In genomic region chr16:56868766-56869165, GRCh38 we compare ENCODE assay signal across 16 cellular contexts. TPM values are rescaled to one million over a fixed set of nuclear protein-coding genes. Genes with fewer than 3 reads are reported as not detected.
A peak's percentile ranks its signal among the peaks of the same experiment; 100 is the strongest.
DNase-seq lines count a peak whose midpoint lies in the region; ATAC-seq, FAIRE-seq and TF ChIP-seq lines count a peak whose summit lies in the region.
"Not testable (repeated sequence)": the region's sequence is repeated elsewhere in the genome, so short reads cannot be mapped to it uniquely, and the experiment has no call there.
"Had no signal": no experiment of that assay in that cellular context is flagged by ENCODE, and none has a peak within 500 bp of the region (broad histone marks: within the 10 kb centered on the region; RNA-seq: fewer than 3 reads in every experiment).

No MANE protein-coding gene starts in this region.

- not testable (repeated sequence) for H3K18ac ChIP-seq in IMR-90 (ENCODE audit: low read depth, low read length)

- CTCF ChIA-PET in HCT116 (lab: Charles Lee) = interaction anchor here (0.9 to 1.4 kb wide), 5 partner anchors 9 to 76 kb away, joined by 3 to 8 read pairs (median 4); no protein-coding TSS in a partner anchor
- CTCF ChIA-PET in IMR-90 (lab: Yijun Ruan, JAX) = interaction anchor here (0.8 to 1.7 kb wide), 4 partner anchors 9 to 75 kb away, joined by 3 to 5 read pairs (median 4); no protein-coding TSS in a partner anchor

- H4K8ac ChIP-seq in IMR-90 (ENCODE audit: low read depth in 2 of 2, low read length in 2 of 2) = not testable (repeated sequence)

- in situ Hi-C loops in IMR-90 (cut with MboI; ENCODE audit: low sequenced_read_pairs) = loop anchor here (5.0 to 10.0 kb wide), 2 partner anchors 84 to 176 kb away; no protein-coding TSS in a partner anchor

- H4K5ac ChIP-seq in IMR-90 (ENCODE audit: low read depth, low read length) = not testable (repeated sequence)

- not testable (repeated sequence) for H3K27ac ChIP-seq in BLaER1; HCT116 (ENCODE audit: low read depth, low read length); IMR-90 (ENCODE audit: insufficient read depth, low read length)

- RAD21 ChIA-PET in HCT116 (lab: Charles Lee; ENCODE audit: low non-redundant PET in 1 of 2, low total read pairs in 2 of 2, uncharacterized antibody in 2 of 2, unreplicated experiment in 2 of 2) = not testable (repeated sequence)

- H3K79me2 ChIP-seq in HCT116 (ENCODE audit: insufficient read depth, low read length) = not testable (repeated sequence)

- no CpG with 5 or more reads among the region's 5 CpGs for WGBS in IMR-90 (ENCODE audit: extremely low coverage in 2 of 2, insufficient read length in 1 of 2), 2 experiments

- H4K91ac ChIP-seq in IMR-90 (ENCODE audit: insufficient read depth, low read depth, low read length) = not testable (repeated sequence)

- not testable (repeated sequence) for H3K36me3 ChIP-seq in BLaER1; HCT116 (ENCODE audit: control insufficient read depth in 1 of 2, insufficient read depth in 2 of 2, low read length in 2 of 2); IMR-90 (ENCODE audit: control insufficient read depth, insufficient read depth, low read length)

- H3K4me3 ChIP-seq in BLaER1; HCT116 (replicated peaks in 1 of 2; ENCODE audit: low read depth in 1 of 2, low read length in 2 of 2); IMR-90 (ENCODE audit: insufficient read depth, low read depth, low read length): not testable (repeated sequence)

- not testable (repeated sequence) for H2AK9ac ChIP-seq in IMR-90 (replicated peaks; ENCODE audit: low read depth, low read length, poor library complexity)

- POLR2A ChIA-PET in HCT116 (lab: Charles Lee) (interaction anchor here (1.5 kb wide), 1 partner anchor 63 kb away, joined by 5 read pairs; the partner anchor contains the start of gene HERPUD1), IMR-90 (lab: Charles Lee; ENCODE audit: unreplicated experiment) (interaction anchor here (1.2 kb wide), 1 partner anchor 63 kb away, joined by 5 read pairs; no protein-coding TSS in a partner anchor)

- not testable (repeated sequence) for H4K20me1 ChIP-seq in BLaER1; HCT116 (ENCODE audit: insufficient read depth); IMR-90 (ENCODE audit: insufficient read depth, low read length)

- not testable (repeated sequence) for H3K23ac ChIP-seq in IMR-90 (ENCODE audit: low read depth, low read length)

- not testable (repeated sequence) for H3K9me1 ChIP-seq in IMR-90 (ENCODE audit: insufficient read depth, low read length)

- not testable (repeated sequence) for DNase-seq in HCT116 (ENCODE audit: low read depth, low spot score); IMR-90
- peak; percentile 24 for DNase-seq in RCC 7860 (ENCODE audit: low spot score)
- DNase-seq in glomerular visceral epithelial cell (ENCODE audit: extremely low spot score) = peak; percentile 55
- peak; percentile 73 for DNase-seq in kidney tubule cell (ENCODE audit: low spot score)

- peak overlapping the region; percentile 61 for H2AFZ ChIP-seq in HCT116 (ENCODE audit: low read depth, low read length, poor library complexity, severe bottlenecking)
- H2AFZ ChIP-seq in IMR-90 (replicated peaks; ENCODE audit: low read length, poor library complexity) = not testable (repeated sequence)

- H3K56ac ChIP-seq in IMR-90 (ENCODE audit: extremely low read depth, insufficient read depth, low read length) = 0 out of 2 replicates have a peak overlapping the region, but pooled peaks have one; percentile 3

- not testable (repeated sequence) for H2AK5ac ChIP-seq in IMR-90 (ENCODE audit: low read depth, low read length)

- intact Hi-C loops in HCT116 (cut with micrococcal nuclease) = loop anchor here (1.0 kb wide), 1 partner anchor 75 kb away; no protein-coding TSS in a partner anchor
- intact Hi-C loops in IMR-90 (cut with micrococcal nuclease) = loop anchor here (5.0 kb wide), 1 partner anchor 299 kb away; no protein-coding TSS in a partner anchor

- H3K79me1 ChIP-seq in IMR-90 (ENCODE audit: low read depth in 1 of 2, low read length in 2 of 2) = not testable (repeated sequence)

- H2BK20ac ChIP-seq in IMR-90 (ENCODE audit: low read depth, low read length) = not testable (repeated sequence)

- TF ChIP-seq CTCF in HCT116 (IDR thresholded peaks at IDR 0.05 in 2 of 3, conservative IDR thresholded peaks at IDR 0.05 in 1 of 3; ENCODE audit: borderline replicate concordance in 1 of 3, insufficient read depth in 1 of 3, low read depth in 2 of 3, low read length in 2 of 3); IMR-90 (conservative IDR thresholded peaks at IDR 0.05; ENCODE audit: low read depth, low read length): not testable (repeated sequence)

- TF ChIP-seq RAD21 in HCT116 (IDR thresholded peaks at IDR 0.05; ENCODE audit: low read depth); IMR-90 (IDR thresholded peaks at IDR 0.05; ENCODE audit: low read length): not testable (repeated sequence)

- H2BK5ac ChIP-seq in IMR-90 (ENCODE audit: low read depth, low read length, poor library complexity, severe bottlenecking) = not testable (repeated sequence)

- H3K4me1 ChIP-seq in BLaER1 = peaks cover 55% of the 10 kb centered on the region
- not testable (repeated sequence) for H3K4me1 ChIP-seq in HCT116 (ENCODE audit: control insufficient read depth in 1 of 2, insufficient read depth in 2 of 2, low read length in 2 of 2); IMR-90 (ENCODE audit: control insufficient read depth, insufficient read depth, low read length)

- not testable (repeated sequence) for H2BK120ac ChIP-seq in IMR-90 (ENCODE audit: low read depth, low read length)

- not testable (repeated sequence) for H2BK15ac ChIP-seq in IMR-90 (ENCODE audit: low read depth, low read length)

- not testable (repeated sequence) for TF ChIP-seq POLR2A in HCT116 (IDR thresholded peaks at IDR 0.05; ENCODE audit: borderline replicate concordance, extremely low read depth, insufficient read depth, insufficient read length); IMR-90 (IDR thresholded peaks at IDR 0.05; ENCODE audit: low read depth, low read length)

- not testable (repeated sequence) for H3K9me3 ChIP-seq in BLaER1; HCT116 (ENCODE audit: control insufficient read depth in 1 of 2, insufficient read depth in 1 of 2, low read depth in 1 of 2, low read length in 2 of 2); IMR-90 (ENCODE audit: control insufficient read depth, insufficient read depth, low read length)

- peak overlapping the region; percentile 69; the same call in 1 of the 2 replicates for H3K4me2 ChIP-seq in BLaER1
- H3K4me2 ChIP-seq in HCT116 (ENCODE audit: low read length); IMR-90 (ENCODE audit: low read depth, low read length): not testable (repeated sequence)

- H3K27me3 ChIP-seq in BLaER1; HCT116 (ENCODE audit: insufficient read depth, low read length); IMR-90 (ENCODE audit: control insufficient read depth, insufficient read depth, low read length): not testable (repeated sequence)

- dilution Hi-C loops in IMR-90 (cut with HindIII; ENCODE audit: low sequenced_read_pairs, unreplicated experiment) = not testable (repeated sequence)

- peak; percentile 21 for FAIRE-seq in RCC 7860 (lab: Jason Lieb, UNC)

- H3K14ac ChIP-seq in IMR-90 (replicated peaks; ENCODE audit: low read depth, low read length) = not testable (repeated sequence)

- ATAC-seq in HCT116; IMR-90 (ENCODE audit: low read depth): not testable (repeated sequence)

- not testable (repeated sequence) for H3K4ac ChIP-seq in IMR-90 (ENCODE audit: low read depth, low read length)

- not testable (repeated sequence) for H3K9me2 ChIP-seq in HCT116 (ENCODE audit: insufficient read depth)

- not testable (repeated sequence) for BruUV-seq in HCT116 (replicated peaks; lab: Mats Ljungman, UMichigan); IMR-90 (replicated peaks; lab: Mats Ljungman, UMichigan)

- H3K9ac ChIP-seq in BLaER1; HCT116 (ENCODE audit: low read length); IMR-90 (ENCODE audit: low read depth, low read length): not testable (repeated sequence)

RNA-seq across cellular contexts. Expression of gene SLC12A3, which starts 3.8 kb away (rescaled TPM):
- total RNA-seq in HCT116 (2021; ENCODE audit: unreplicated experiment) = not detected
- 0.03 TPM in 1 of 2 replicates, not detected in the other for polyA plus RNA-seq in HCT116 (2012)
- total RNA-seq in IMR-90 (2012; rRNA removed) = not detected in 2 replicates
- not detected in 2 replicates for polyA plus RNA-seq in IMR-90 (2012; rRNA removed)
- not detected in 2 replicates for polyA plus RNA-seq in IMR-90 (2012; cell fraction: cytosol; rRNA removed)
- polyA plus RNA-seq in IMR-90 (2012; cell fraction: nucleus; rRNA removed; ENCODE audit: low replicate concordance) = not detected in 2 replicates
- total RNA-seq: Calu3; CD4-positive, alpha-beta T cell; CD8-positive, alpha-beta memory T cell; Daoy; G401; GM23338; H4; H9 had no signal
- polyA plus RNA-seq: BJ; CD14-positive monocyte; CD8-positive, alpha-beta memory T cell; GM23338 had no signal
